8 cellular contexts compared by ENCODE assay signal in genomic region chr17:44199553-44200477, GRCh38. TPM values are rescaled to one million over a fixed set of nuclear protein-coding genes. Genes with fewer than 3 reads are reported as not detected.
A peak's percentile ranks its signal among the peaks of the same experiment; 100 is the strongest.
DNase-seq lines count a peak whose midpoint lies in the region; ATAC-seq and TF ChIP-seq lines count a peak whose summit lies in the region.

A gene with protein sequence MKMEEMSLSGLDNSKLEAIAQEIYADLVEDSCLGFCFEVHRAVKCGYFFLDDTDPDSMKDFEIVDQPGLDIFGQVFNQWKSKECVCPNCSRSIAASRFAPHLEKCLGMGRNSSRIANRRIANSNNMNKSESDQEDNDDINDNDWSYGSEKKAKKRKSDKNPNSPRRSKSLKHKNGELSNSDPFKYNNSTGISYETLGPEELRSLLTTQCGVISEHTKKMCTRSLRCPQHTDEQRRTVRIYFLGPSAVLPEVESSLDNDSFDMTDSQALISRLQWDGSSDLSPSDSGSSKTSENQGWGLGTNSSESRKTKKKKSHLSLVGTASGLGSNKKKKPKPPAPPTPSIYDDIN (minus strand): TSS chr17:44199884. CDS start chr17:44198070, 1,814 bp downstream.

- TF ChIP-seq EP300 in gastroesophageal sphincter (IDR thresholded peaks at IDR 0.05), result no peak

- H3K4me1 Mint-ChIP-seq in activated naive CD4-positive, alpha-beta T cell treated with anti-CD3 and anti-CD28 coated beads, Interleukin-2, amount 10 ng/mL, durations not matched to agents 7 days and 5 days, result peaks cover 57% of the 10 kb centered on the region

- CTCF ChIA-PET in activated naive CD4-positive, alpha-beta T cell treated with anti-CD3 and anti-CD28 coated beads, Interleukin-2, amount 10 ng/mL, durations not matched to agents 7 days and 5 days (lab: Charles Lee), result interaction anchor here (1.3 to 1.9 kb wide), 2 partner anchors 10 to 16 kb away, joined by 4 to 20 read pairs; no protein-coding TSS in a partner anchor

- no CpG with 5 or more reads among the region's 126 CpGs for WGBS in gastroesophageal sphincter (ENCODE audit: low coverage in 1 of 2), 2 donors

- H3K27ac ChIP-seq in SK-N-MC (peak within 1 kb of the TSS; percentile 92), gastroesophageal sphincter (peak within 1 kb of the TSS; percentile 81 to 99 (median 96))

- peak within 1 kb of the TSS; percentile 93 for H3K4me3 Mint-ChIP-seq in activated naive CD4-positive, alpha-beta T cell treated with anti-CD3 and anti-CD28 coated beads, Interleukin-2, amount 10 ng/mL, durations not matched to agents 7 days and 5 days

- H3K36me3 ChIP-seq in SK-N-MC (ENCODE audit: insufficient read depth, low read length), result peaks cover 23% of the 10 kb centered on the region
- peaks cover 0 to 29% of the 10 kb centered on the region in 2 donors for H3K36me3 ChIP-seq in gastroesophageal sphincter

- H3K4me3 ChIP-seq in HFF-Myc (replicated peaks; ENCODE audit: low read depth, low read length), result peak within 1 kb of the TSS; percentile 76
- peak within 1 kb of the TSS; percentile 76 for H3K4me3 ChIP-seq in SK-N-MC
- peak within 1 kb of the TSS; percentile 70 to 97 for H3K4me3 ChIP-seq in gastroesophageal sphincter

- peaks cover 0 to 39% (median 13%) of the 10 kb centered on the region in 3 donors for H3K4me1 ChIP-seq in gastroesophageal sphincter

- H3K9me3 ChIP-seq in SK-N-MC (ENCODE audit: low read depth, low read length), result no peaks in the 10 kb centered on the region
- H3K9me3 ChIP-seq in gastroesophageal sphincter, result no peaks in the 10 kb centered on the region

- H3K27ac Mint-ChIP-seq in activated naive CD4-positive, alpha-beta T cell treated with anti-CD3 and anti-CD28 coated beads, Interleukin-2, amount 10 ng/mL, durations not matched to agents 7 days and 5 days, result peak within 1 kb of the TSS; percentile 99

- no peaks in the 10 kb centered on the region for H3K27me3 Mint-ChIP-seq in activated naive CD4-positive, alpha-beta T cell treated with anti-CD3 and anti-CD28 coated beads, Interleukin-2, amount 10 ng/mL, durations not matched to agents 7 days and 5 days

- H3K9ac ChIP-seq in SK-N-MC (ENCODE audit: insufficient read length), result peak within 1 kb of the TSS; percentile 93

- no peaks in the 10 kb centered on the region for H3K27me3 ChIP-seq in gastroesophageal sphincter

- no peak for TF ChIP-seq CTCF in HFF-Myc (IDR thresholded peaks at IDR 0.05; ENCODE audit: low read depth, low read length, missing control alignments)
- TF ChIP-seq CTCF in gastroesophageal sphincter (IDR thresholded peaks at IDR 0.05), result no peak

- H3K9me3 Mint-ChIP-seq in activated naive CD4-positive, alpha-beta T cell treated with anti-CD3 and anti-CD28 coated beads, Interleukin-2, amount 10 ng/mL, durations not matched to agents 7 days and 5 days, result no peaks in the 10 kb centered on the region

- TF ChIP-seq POLR2A in gastroesophageal sphincter (IDR thresholded peaks at IDR 0.05), result peak in 1 of 2 donors; percentile 24

- peaks cover 26% of the 10 kb centered on the region for H3K36me3 Mint-ChIP-seq in activated naive CD4-positive, alpha-beta T cell treated with anti-CD3 and anti-CD28 coated beads, Interleukin-2, amount 10 ng/mL, durations not matched to agents 7 days and 5 days

- DNase-seq in GM03348 (ENCODE audit: low spot score) (peak; percentile 99), HFF-Myc (ENCODE audit: extremely low read depth, low read depth) (peak; percentile 82), NCI-H1048 (lab: John Stamatoyannopoulos, UW) (peak; percentile 92), SK-N-MC (ENCODE audit: low read depth, low spot score) (peak; percentile 70), nucleus accumbens (lab: John Stamatoyannopoulos, UW) (peak; percentile 41 to 98 (median 94)), superior temporal gyrus (ENCODE audit: extremely low spot score) (peak; percentile 86)
- DNase-seq in activated naive CD4-positive, alpha-beta T cell treated with anti-CD3 and anti-CD28 coated beads, Interleukin-2, amount 10 ng/mL, durations not matched to agents 7 days and 5 days, result peak; percentile 100

- peak; percentile 95 for ATAC-seq in gastroesophageal sphincter

RNA-seq across cellular contexts. Expression of the gene that starts here (rescaled TPM):
- total RNA-seq in gastroesophageal sphincter, result 10 to 100 TPM; 33.2 to 63.0 (median 49.0) TPM

Comparison
In these comparisons a context has a peak if more than half of its experiments do, and no peak if none do; other contexts are left out.
1. Peak in every context shown above with its lines: DNase-seq, ATAC-seq, H3K4me3 ChIP-seq and H3K27ac ChIP-seq.